ENCODE assay signal across 8 cellular contexts in genomic region chr12:32535260-32535999, GRCh38.
DNase-seq lines count a peak whose midpoint lies in the region; ATAC-seq and TF ChIP-seq lines count a peak whose summit lies in the region.

No MANE protein-coding gene starts in this region.

- no peak for TF ChIP-seq POLR2A in uterus (IDR thresholded peaks at IDR 0.05)

- peak overlapping the region; percentile 68 for H3K9ac ChIP-seq in Loucy (ENCODE audit: low read depth, low read length, poor library complexity, severe bottlenecking)

- H3K4me1 ChIP-seq in Loucy (ENCODE audit: insufficient read depth, low read length, poor library complexity, severe bottlenecking) (peaks cover 33% of the 10 kb centered on the region), RWPE2 (ENCODE audit: insufficient read depth, poor library complexity, severe bottlenecking) (peaks cover 34% of the 10 kb centered on the region), uterus (peaks cover 0 to 5% of the 10 kb centered on the region in 2 donors)

- no peak for DNase-seq in RWPE2 (ENCODE audit: low spot score)
- DNase-seq in epithelial cell of esophagus (ENCODE audit: low read depth): peak; percentile 67
- DNase-seq in middle frontal gyrus (ENCODE audit: extremely low spot score, low spot score): peak; percentile 72
- DNase-seq in uterus: peak; percentile 40 to 47

- no peaks in the 10 kb centered on the region for H3F3A ChIP-seq in Loucy (ENCODE audit: low read depth)

- TF ChIP-seq CTCF in Loucy (conservative IDR thresholded peaks at IDR 0.05; ENCODE audit: low read length) (no peak), RWPE2 (IDR thresholded peaks at IDR 0.05; ENCODE audit: poor library complexity, severe bottlenecking) (no peak), epithelial cell of esophagus (IDR thresholded peaks at IDR 0.05; ENCODE audit: insufficient read depth, low read depth, low read length, missing control alignments) (no peak), uterus (IDR thresholded peaks at IDR 0.05) (no peak)

- peak; percentile 69 for ATAC-seq in GM18498 (IDR thresholded peaks at IDR 0.05; ENCODE audit: unreplicated experiment)
- peak; percentile 62 for ATAC-seq in RWPE2 (ENCODE audit: low read depth)
- ATAC-seq in GM18517 (IDR thresholded peaks at IDR 0.05; ENCODE audit: unreplicated experiment): no peak
- no peak for ATAC-seq in GM18861 (IDR thresholded peaks at IDR 0.05; ENCODE audit: unreplicated experiment)

- H3K9me2 ChIP-seq in Loucy (replicated peaks; ENCODE audit: low read depth, low read length): no peaks in the 10 kb centered on the region

- H2AFZ ChIP-seq in Loucy (ENCODE audit: low read length): peak overlapping the region; percentile 58

- H3K4me3 ChIP-seq in Loucy (ENCODE audit: low read length, poor library complexity, severe bottlenecking) (peak overlapping the region; percentile 74), RWPE2 (ENCODE audit: severe bottlenecking) (no peak overlapping the region), epithelial cell of esophagus (ENCODE audit: low read length) (no peak overlapping the region), uterus (peak overlapping the region in 1 of 2 donors; percentile 36)

- H3K9me3 ChIP-seq in Loucy (ENCODE audit: insufficient read depth, low read depth, low read length) (no peaks in the 10 kb centered on the region), RWPE2 (ENCODE audit: severe bottlenecking) (no peaks in the 10 kb centered on the region), uterus (no peaks in the 10 kb centered on the region)

- H3K27ac ChIP-seq in RWPE2 (ENCODE audit: poor library complexity, severe bottlenecking) (peak overlapping the region; percentile 48), uterus (peak overlapping the region; percentile 62 to 80)

- H3K27me3 ChIP-seq in Loucy (ENCODE audit: insufficient read depth, low read length, poor library complexity, severe bottlenecking) (no peaks in the 10 kb centered on the region), RWPE2 (ENCODE audit: insufficient read depth, poor library complexity, severe bottlenecking) (no peaks in the 10 kb centered on the region), uterus (no peaks in the 10 kb centered on the region)

- peak overlapping the region; percentile 84 for H3K4me2 ChIP-seq in Loucy (ENCODE audit: low read depth, low read length, poor library complexity, severe bottlenecking)

- intact Hi-C loops in uterus (cut with DNase I; ENCODE audit: low total_unique reads): no loop called here

- no peaks in the 10 kb centered on the region for H3K36me3 ChIP-seq in Loucy (ENCODE audit: insufficient read depth, low read length)
- H3K36me3 ChIP-seq in RWPE2 (ENCODE audit: low read depth): no peaks in the 10 kb centered on the region
- no peaks in the 10 kb centered on the region for H3K36me3 ChIP-seq in uterus

- H4K20me1 ChIP-seq in Loucy (ENCODE audit: insufficient read depth, low read length, poor library complexity, severe bottlenecking): no peaks in the 10 kb centered on the region

- no peaks in the 10 kb centered on the region for H3K79me2 ChIP-seq in Loucy (ENCODE audit: insufficient read depth, low read length)

Comparison
In these comparisons a context has a peak if more than half of its experiments do, and no peak if none do; other contexts are left out.
1. ATAC-seq: peak in GM18498 (single experiment) and RWPE2 (single experiment); none in GM18517 (single experiment) and GM18861 (single experiment).